12 cellular contexts compared by ENCODE assay signal in the genomic region with DNA sequence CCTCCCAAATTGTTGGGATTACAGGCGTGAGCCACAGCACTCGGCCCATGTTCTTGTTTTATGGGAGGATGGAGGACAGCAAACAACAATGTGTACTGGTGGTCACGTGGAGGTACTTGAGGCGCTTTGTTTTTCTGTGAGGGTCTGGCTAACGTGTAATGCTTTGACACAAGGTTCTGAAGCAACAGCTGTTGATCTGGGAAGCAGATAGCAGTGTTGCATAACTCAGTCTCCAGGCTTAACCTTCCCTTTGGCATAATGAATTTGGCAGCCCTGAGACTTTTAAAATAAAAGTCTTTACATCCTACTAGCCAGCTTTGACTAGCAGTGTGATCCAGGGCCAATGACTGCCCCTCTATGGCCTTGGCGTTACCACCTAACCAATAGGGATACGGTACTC. TPM values are rescaled to one million over a fixed set of nuclear protein-coding genes. Genes with fewer than 3 reads are reported as not detected.
DNase-seq lines count a peak whose midpoint lies in the region; ATAC-seq and TF ChIP-seq lines count a peak whose summit lies in the region.
"Had no signal": no experiment of that assay in that cellular context is flagged by ENCODE, and none has a peak within 500 bp of the region (broad histone marks: within the 10 kb centered on the region; RNA-seq: fewer than 3 reads in every experiment).

No MANE protein-coding gene starts in this region.

- peaks cover 13% of the 10 kb centered on the region for H3K36me3 Mint-ChIP-seq in endodermal cell (ENCODE audit: low read depth)

- H3K27ac Mint-ChIP-seq in endodermal cell = no peak overlapping the region

- peak overlapping the region; percentile 100 for H3K4me2 ChIP-seq in OCI-LY7 (ENCODE audit: low read length)

- peak overlapping the region; percentile 64 for H3K27ac ChIP-seq in OCI-LY7 (ENCODE audit: low read depth, low read length, poor library complexity, severe bottlenecking)
- no peak overlapping the region for H3K27ac ChIP-seq in endodermal cell (ENCODE audit: low read depth, low read length)
- peak overlapping the region; percentile 90 to 100 (median 98) for H3K27ac ChIP-seq in gastrocnemius medialis
- H3K27ac ChIP-seq in aorta (ENCODE audit: low read depth in 1 of 2, low read length in 2 of 2) = no peak overlapping the region

- H3K9me2 ChIP-seq in OCI-LY7 (ENCODE audit: insufficient read depth, low read length) = no peaks in the 10 kb centered on the region

- H3K36me3 ChIP-seq in OCI-LY7 (ENCODE audit: insufficient read depth, low read length) = peaks cover 7% of the 10 kb centered on the region; the same call in 1 of the 2 replicates
- peaks cover 4% of the 10 kb centered on the region for H3K36me3 ChIP-seq in endodermal cell (ENCODE audit: control insufficient read depth, insufficient read depth, low read length)
- H3K36me3 ChIP-seq in gastrocnemius medialis = no peaks in the 10 kb centered on the region
- H3K36me3 ChIP-seq in aorta (ENCODE audit: control insufficient read depth in 1 of 2, insufficient read depth in 2 of 2, low read length in 1 of 2) = no peaks in the 10 kb centered on the region

- H3K9me3 ChIP-seq in OCI-LY7 (ENCODE audit: low read length) (no peaks in the 10 kb centered on the region), endodermal cell (ENCODE audit: control insufficient read depth, low read length) (no peaks in the 10 kb centered on the region), gastrocnemius medialis (no peaks in the 10 kb centered on the region), aorta (ENCODE audit: control insufficient read depth, low read length) (no peaks in the 10 kb centered on the region)
- H3K9me3 ChIP-seq: thoracic aorta had no signal

- H3K4me3 ChIP-seq in OCI-LY7 (ENCODE audit: low read depth, low read length, poor library complexity, severe bottlenecking) = peak overlapping the region; percentile 98
- peak overlapping the region; percentile 93 for H3K4me3 ChIP-seq in endodermal cell (ENCODE audit: low read length)
- H3K4me3 ChIP-seq in gastrocnemius medialis = peak overlapping the region in 2 of 4 donors; percentile 92
- no peak overlapping the region for H3K4me3 ChIP-seq in aorta (ENCODE audit: low read length in 2 of 2)

- H3K4me1 ChIP-seq in OCI-LY7 (ENCODE audit: insufficient read depth, low read length, poor library complexity, severe bottlenecking) = peaks cover 39% of the 10 kb centered on the region
- no peaks in the 10 kb centered on the region for H3K4me1 ChIP-seq in endodermal cell (ENCODE audit: control insufficient read depth, insufficient read depth, low read length)
- peaks cover 38 to 39% of the 10 kb centered on the region in 2 donors for H3K4me1 ChIP-seq in gastrocnemius medialis
- H3K4me1 ChIP-seq in aorta (ENCODE audit: control insufficient read depth in 1 of 2, insufficient read depth in 2 of 2, low read length in 2 of 2) = no peaks in the 10 kb centered on the region

- peak overlapping the region; percentile 59; the same call in 1 of the 2 replicates for H2AFZ ChIP-seq in OCI-LY7 (ENCODE audit: low read length)

- H3K27me3 ChIP-seq in endodermal cell (ENCODE audit: control insufficient read depth, insufficient read depth, low read length, poor library complexity, severe bottlenecking) (no peaks in the 10 kb centered on the region), gastrocnemius medialis (no peaks in the 10 kb centered on the region), aorta (ENCODE audit: control insufficient read depth in 1 of 2, insufficient read depth in 2 of 2, low read length in 1 of 2) (no peaks in the 10 kb centered on the region)

- CTCF ChIA-PET in OCI-LY7 (lab: Charles Lee; ENCODE audit: unreplicated experiment) = interaction anchor here (1.6 kb wide), 1 partner anchor 21 kb away, joined by 3 read pairs; a partner anchor contains a TSS

- DNase-seq in NCI-H1694 treated with DMSO at 0.1 percent for 48 hours (lab: John Stamatoyannopoulos, UW) (peak; percentile 11), NCI-H1694 (lab: John Stamatoyannopoulos, UW) (no peak), OCI-LY7 (ENCODE audit: low spot score) (no peak), endodermal cell (no peak), gastrocnemius medialis (no peak), aorta (no peak), Kasumi-1 (lab: John Stamatoyannopoulos, UW) (no peak)
- DNase-seq: activated effector memory CD4-positive, alpha-beta T cell treated with Interleukin-2 at 50 U/mL for 16 hours; NCI-H187 had no signal

- peaks cover 2% of the 10 kb centered on the region for H3K9me3 Mint-ChIP-seq in endodermal cell
- H3K9me3 Mint-ChIP-seq: T-helper 1 cell treated with Interleukin-12 subunit alpha and Interleukin-12 subunit beta and Interleukin-4 antibody, amounts not matched to agents 30 μg/mL and 1 μg/mL, for 36 hours had no signal

- POLR2A ChIA-PET in OCI-LY7 (lab: Charles Lee) = interaction anchor here (0.6 to 1.0 kb wide), 4 partner anchors 9 to 357 kb away, joined by 3 to 6 read pairs (median 4); a partner anchor contains a TSS

- no peak overlapping the region for H3K4me3 Mint-ChIP-seq in endodermal cell

- no peak for ATAC-seq in gastrocnemius medialis
- no peak for ATAC-seq in aorta (ENCODE audit: low FRiP score)
- ATAC-seq in GM18511 (IDR thresholded peaks at IDR 0.05; ENCODE audit: unreplicated experiment) = no peak

- no peaks in the 10 kb centered on the region for H4K20me1 ChIP-seq in OCI-LY7 (ENCODE audit: insufficient read depth, low read length)

- in situ Hi-C loops in gastrocnemius medialis (cut with MboI; ENCODE audit: low sequenced_read_pairs in 4 of 4) = loop anchor here in 3 of 4 donors (10.0 to 25.0 kb wide), 3 partner anchors 49 to 497 kb away; a partner anchor contains a TSS

- TF ChIP-seq CTCF in OCI-LY7 (conservative IDR thresholded peaks at IDR 0.05; ENCODE audit: low read length) (no peak), endodermal cell (conservative IDR thresholded peaks at IDR 0.05) (no peak), gastrocnemius medialis (IDR thresholded peaks at IDR 0.05 in 4 of 5, conservative IDR thresholded peaks at IDR 0.05 in 1 of 5) (no peak)

- H3K4me1 Mint-ChIP-seq in endodermal cell = peaks cover 21% of the 10 kb centered on the region

- no TSS peak for BruUV-seq in OCI-LY7 (replicated peaks; lab: Mats Ljungman, UMichigan)

- WGBS in endodermal cell (ENCODE audit: insufficient coverage in 1 of 2, insufficient read length in 1 of 2), 2 experiments = 90 to 93% methylated on average over 7 of the region's 7 CpGs
- WGBS in aorta, 2 donors = 74 to 81% methylated on average over 7 of the region's 7 CpGs

- peaks cover 2% of the 10 kb centered on the region for H3K27me3 Mint-ChIP-seq in endodermal cell (ENCODE audit: insufficient read depth)

- TF ChIP-seq POLR2A in gastrocnemius medialis (IDR thresholded peaks at IDR 0.05) = no peak

- intact Hi-C loops in OCI-LY7 (cut with micrococcal nuclease; ENCODE audit: unreplicated experiment) = no loop called here
- intact Hi-C loops in gastrocnemius medialis (cut with DNase I; ENCODE audit: low total_unique reads) = loop anchor here (2.0 to 5.0 kb wide), 2 partner anchors 53 to 167 kb away; a partner anchor contains a TSS
- intact Hi-C loops in aorta (cut with DNase I) = loop anchor here (5.0 kb wide), 1 partner anchor 117 kb away; no protein-coding TSS in a partner anchor

- H3K79me2 ChIP-seq in OCI-LY7 (ENCODE audit: insufficient read depth, low read depth, low read length) = peaks cover 26% of the 10 kb centered on the region

- no peak overlapping the region for H3K9ac ChIP-seq in endodermal cell (ENCODE audit: extremely low read depth, low read length, poor library complexity, severe bottlenecking)

RNA-seq across cellular contexts. Expression of a gene that starts 6.9 kb away (rescaled TPM):
- total RNA-seq in OCI-LY7 (2014; rRNA removed; shearing (Covaris generic)) = 17.6 and 24.4 TPM in 2 replicates
- total RNA-seq in OCI-LY7 (2022) (50.0 and 52.1 TPM in 2 replicates), endodermal cell (10 to 100 TPM; 27.3 to 38.6 TPM), gastrocnemius medialis (10 to 100 TPM in 1 of 4 donors, 1 to 10 TPM in 3; 1.5 to 12.3 (median 7.2) TPM), aorta (10 to 100 TPM; 42.9 to 43.7 TPM)
- 35.6 TPM for polyA plus RNA-seq in endodermal cell (2013, experiment 1 of 2)
- 31.7 TPM for polyA plus RNA-seq in endodermal cell (2013, experiment 2 of 2)
- polyA plus RNA-seq in aorta = 10 to 100 TPM; 13.3 to 79.6 TPM

RNA-seq across cellular contexts. Expression of a gene that starts 9.5 kb away (rescaled TPM):
- 3.4 and 6.6 TPM in 2 replicates for total RNA-seq in OCI-LY7 (2014; rRNA removed; shearing (Covaris generic))
- 4.0 and 5.4 TPM in 2 replicates for total RNA-seq in OCI-LY7 (2022)
- 10 to 100 TPM in 1 of 2 donors, 1 to 10 TPM in 1; 7.2 to 10.7 TPM for total RNA-seq in endodermal cell
- polyA plus RNA-seq in endodermal cell (2013, experiment 1 of 2) = 15.0 TPM
- polyA plus RNA-seq in endodermal cell (2013, experiment 2 of 2) = 13.7 TPM
- total RNA-seq in gastrocnemius medialis = 1 to 10 TPM; 6.0 to 10.0 (median 8.2) TPM
- 1 to 10 TPM; 5.1 to 5.3 TPM for total RNA-seq in aorta
- polyA plus RNA-seq in aorta = 10 to 100 TPM in 1 of 2 donors, 1 to 10 TPM in 1; 4.8 to 27.2 TPM

RNA-seq across cellular contexts. Expression of a gene that starts 9.6 kb away (rescaled TPM):
- total RNA-seq in OCI-LY7 (2014; rRNA removed; shearing (Covaris generic)) = 26.6 and 44.5 TPM in 2 replicates
- total RNA-seq in OCI-LY7 (2022) = 39.7 and 41.8 TPM in 2 replicates
- total RNA-seq in endodermal cell = 10 to 100 TPM; 47.2 to 48.7 TPM
- polyA plus RNA-seq in endodermal cell (2013, experiment 1 of 2) = 41.7 TPM
- polyA plus RNA-seq in endodermal cell (2013, experiment 2 of 2) = 38.5 TPM
- total RNA-seq in gastrocnemius medialis = 10 to 100 TPM in 3 of 4 donors, 1 to 10 TPM in 1; 9.9 to 17.3 (median 13.7) TPM
- 10 to 100 TPM; 11.0 to 19.4 TPM for total RNA-seq in aorta
- 10 to 100 TPM; 15.8 to 23.8 TPM for polyA plus RNA-seq in aorta

RNA-seq across cellular contexts. Expression of a gene that starts 14.1 kb away (rescaled TPM):
- total RNA-seq in OCI-LY7 (2014; rRNA removed; shearing (Covaris generic)) = 29.4 and 30.1 TPM in 2 replicates
- 29.0 and 30.9 TPM in 2 replicates for total RNA-seq in OCI-LY7 (2022)
- 10 to 100 TPM; 18.0 to 24.9 TPM for total RNA-seq in endodermal cell
- polyA plus RNA-seq in endodermal cell (2013, experiment 1 of 2) = 16.2 TPM
- 14.6 TPM for polyA plus RNA-seq in endodermal cell (2013, experiment 2 of 2)
- total RNA-seq in gastrocnemius medialis = 10 to 100 TPM in 2 of 4 donors, 1 to 10 TPM in 2; 6.3 to 21.2 (median 12.6) TPM
- 10 to 100 TPM in 1 of 2 donors, 1 to 10 TPM in 1; 7.2 to 11.0 TPM for total RNA-seq in aorta
- 10 to 100 TPM; 10.0 to 19.0 TPM for polyA plus RNA-seq in aorta

RNA-seq across cellular contexts. Expression of a gene that starts 21.0 kb away (rescaled TPM):
- 193 and 211 TPM in 2 replicates for total RNA-seq in OCI-LY7 (2014; rRNA removed; shearing (Covaris generic))
- total RNA-seq in OCI-LY7 (2022) (233 and 264 TPM in 2 replicates), endodermal cell (100 to 1,000 TPM; 264 to 293 TPM), gastrocnemius medialis (10 to 100 TPM; 38.1 to 60.2 (median 50.1) TPM), aorta (100 to 1,000 TPM; 113 to 129 TPM)
- 180 TPM for polyA plus RNA-seq in endodermal cell (2013, experiment 1 of 2)
- 161 TPM for polyA plus RNA-seq in endodermal cell (2013, experiment 2 of 2)
- 10 to 100 TPM; 40.6 to 66.3 TPM for polyA plus RNA-seq in aorta

Comparison
In these comparisons a context has a peak if more than half of its experiments do, and no peak if none do; other contexts are left out.
1. H3K27ac ChIP-seq: peak in OCI-LY7 (single experiment) and gastrocnemius medialis (4 of 4); none in endodermal cell (single experiment) and aorta (0 of 2).
2. H3K4me3 ChIP-seq: peak in OCI-LY7 (single experiment) and endodermal cell (single experiment); none in aorta (0 of 2).